In genomic region chr2:241689306-241689705, GRCh38 we compare ENCODE assay signal across 1 cellular context.
TF ChIP-seq lines count a peak whose summit lies in the region.

No MANE protein-coding gene starts in this region.

TF ChIP-seq in K562, 482 proteins besides CTCF, POLR2A, EP300 and RAD21:
- TF ChIP-seq GATAD2A (IDR thresholded peaks at IDR 0.05) (no peak), ZNF140 (CRISPR knock-in tag; IDR thresholded peaks at IDR 0.05) (no peak), ZBTB43 (CRISPR knock-in tag; IDR thresholded peaks at IDR 0.05) (no peak), EGR1 (conservative IDR thresholded peaks at IDR 0.05) (no peak), CREBBP (IDR thresholded peaks at IDR 0.05; ENCODE audit: low read depth, low read length) (no peak), KLF16 (IDR thresholded peaks at IDR 0.05) (no peak), ZKSCAN1 (IDR thresholded peaks at IDR 0.05; ENCODE audit: low read depth, low read length) (no peak), ZBTB9 (CRISPR knock-in tag; IDR thresholded peaks at IDR 0.05) (no peak), ESRRA (IDR thresholded peaks at IDR 0.05; ENCODE audit: borderline replicate concordance, low read depth) (no peak), ZNF639 (CRISPR knock-in tag; conservative IDR thresholded peaks at IDR 0.05 in 1 of 2, IDR thresholded peaks at IDR 0.05 in 1 of 2) (no peak)
- TF ChIP-seq, protein P1, sequence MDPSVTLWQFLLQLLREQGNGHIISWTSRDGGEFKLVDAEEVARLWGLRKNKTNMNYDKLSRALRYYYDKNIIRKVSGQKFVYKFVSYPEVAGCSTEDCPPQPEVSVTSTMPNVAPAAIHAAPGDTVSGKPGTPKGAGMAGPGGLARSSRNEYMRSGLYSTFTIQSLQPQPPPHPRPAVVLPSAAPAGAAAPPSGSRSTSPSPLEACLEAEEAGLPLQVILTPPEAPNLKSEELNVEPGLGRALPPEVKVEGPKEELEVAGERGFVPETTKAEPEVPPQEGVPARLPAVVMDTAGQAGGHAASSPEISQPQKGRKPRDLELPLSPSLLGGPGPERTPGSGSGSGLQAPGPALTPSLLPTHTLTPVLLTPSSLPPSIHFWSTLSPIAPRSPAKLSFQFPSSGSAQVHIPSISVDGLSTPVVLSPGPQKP (CRISPR knock-in tag; IDR thresholded peaks at IDR 0.05), result no peak
